In genomic region chr15:64559243-64559642, GRCh38 we compare ENCODE assay signal across 26 cellular contexts.
DNase-seq lines count a peak whose midpoint lies in the region; ATAC-seq and TF ChIP-seq lines count a peak whose summit lies in the region.
"Had no signal": no experiment of that assay in that cellular context is flagged by ENCODE, and none has a peak within 500 bp of the region (broad histone marks: within the 10 kb centered on the region; RNA-seq: fewer than 3 reads in every experiment).

No MANE protein-coding gene starts in this region.

- no peak overlapping the region for H2BK5ac ChIP-seq in mesendoderm (ENCODE audit: low read length)

- H3K9me3 Mint-ChIP-seq in activated naive CD4-positive, alpha-beta T cell treated with anti-CD3 and anti-CD28 coated beads, Interleukin-2, amount 50 U/mL, for 24 hours = no peaks in the 10 kb centered on the region
- H3K9me3 Mint-ChIP-seq: activated CD4-positive, alpha-beta memory T cell treated with anti-CD3 and anti-CD28 coated beads for 36 hours; activated naive CD8-positive, alpha-beta T cell treated with anti-CD3 and anti-CD28 coated beads, Interleukin-2, amount 10 ng/mL, durations not matched to agents 7 days and 5 days; stimulated activated naive B cell treated with anti-CD40 and anti-IgM and Interleukin-4, amounts not matched to agents 10 μg/mL and 1 μg/mL and 100 μg/mL, for 72 hours had no signal

- H3K9ac ChIP-seq in KMS-11 (no peak overlapping the region), mesendoderm (ENCODE audit: low read length) (no peak overlapping the region)

- no peak for ATAC-seq in GM18498 (IDR thresholded peaks at IDR 0.05; ENCODE audit: unreplicated experiment)
- no peak for ATAC-seq in HG02981 (IDR thresholded peaks at IDR 0.05; ENCODE audit: unreplicated experiment)
- ATAC-seq: activated CD4-positive, CD25-positive, alpha-beta regulatory T cell treated with anti-CD3 and anti-CD28 coated beads, Interleukin-2, amount 50 U/mL, for 24 hours; stimulated activated naive B cell treated with anti-CD40 and anti-IgM and Interleukin-4, amounts not matched to agents 10 μg/mL and 1 μg/mL and 100 μg/mL, for 72 hours; upper lobe of right lung had no signal

- H2BK15ac ChIP-seq in mesendoderm (replicated peaks; ENCODE audit: low read depth) = no peak overlapping the region

- H3K27me3 ChIP-seq in KMS-11 (ENCODE audit: insufficient read depth, low read depth) = no peaks in the 10 kb centered on the region
- H3K27me3 ChIP-seq in mesendoderm (ENCODE audit: insufficient read depth, low read length, poor library complexity) = no peaks in the 10 kb centered on the region
- H3K27me3 ChIP-seq: sigmoid colon, upper lobe of right lung had no signal

- no peak for DNase-seq in activated naive CD4-positive, alpha-beta T cell treated with Interleukin-2 at 50 U/mL for 16 hours
- peak; percentile 59 for DNase-seq in mesendoderm
- DNase-seq in superior temporal gyrus (ENCODE audit: extremely low spot score) = peak; percentile 4
- no peak for DNase-seq in NCI-H2081 (lab: John Stamatoyannopoulos, UW)
- DNase-seq: activated CD4-positive, alpha-beta memory T cell treated with anti-CD3 and anti-CD28 coated beads for 36 hours; activated naive CD8-positive, alpha-beta T cell treated with anti-CD3 and anti-CD28 coated beads, Interleukin-2, amount 10 ng/mL, durations not matched to agents 7 days and 5 days; central memory CD4-positive, alpha-beta T cell; left ventricle myocardium inferior; NCI-H1417 treated with DMSO at 0.1 percent for 48 hours; NCI-H2081 treated with DMSO at 0.1 percent for 48 hours; NCI-H2227 treated with DMSO at 0.1 percent for 48 hours; NCI-H526 treated with DMSO at 0.1 percent for 48 hours; NK-92 treated with Interleukin-12 subunit alpha and Interleukin-12 subunit beta, amount 100 ng/mL, for 24 hours; psoas muscle; sigmoid colon; stimulated activated CD4-positive, alpha-beta T cell treated with anti-CD3 and anti-CD28 coated beads, Interleukin-15, amount 100 ng/mL, for 24 hours; stimulated activated naive B cell treated with anti-CD40 and anti-IgM and Interleukin-4, amounts not matched to agents 10 μg/mL and 1 μg/mL and 100 μg/mL, for 72 hours; substantia nigra; T-helper 2 cell; upper lobe of right lung had no signal

- peaks cover 94% of the 10 kb centered on the region for H3K79me2 ChIP-seq in KMS-11 (ENCODE audit: insufficient read depth, low read depth)
- H3K79me2 ChIP-seq in mesendoderm (ENCODE audit: control insufficient read depth, insufficient read depth, low read length) = peaks cover 12% of the 10 kb centered on the region

- H3K36me3 Mint-ChIP-seq in activated naive CD4-positive, alpha-beta T cell treated with anti-CD3 and anti-CD28 coated beads, Interleukin-2, amount 50 U/mL, for 24 hours = peaks cover 9% of the 10 kb centered on the region

- H3K36me3 ChIP-seq in KMS-11 (ENCODE audit: insufficient read depth) (no peaks in the 10 kb centered on the region), mesendoderm (ENCODE audit: control insufficient read depth, insufficient read depth, low read length) (no peaks in the 10 kb centered on the region)
- H3K36me3 ChIP-seq: left ventricle myocardium inferior, sigmoid colon, upper lobe of right lung had no signal

- no peak overlapping the region for H2AK5ac ChIP-seq in mesendoderm (ENCODE audit: low read length)

- H4K8ac ChIP-seq in mesendoderm (ENCODE audit: low read depth, low read length) = no peak overlapping the region

- no peak overlapping the region for H3K56ac ChIP-seq in mesendoderm (ENCODE audit: low read length)

- no peak overlapping the region for H2AFZ ChIP-seq in KMS-11 (ENCODE audit: low read depth)

- H3K4ac ChIP-seq in mesendoderm (ENCODE audit: low read depth, low read length) = no peak overlapping the region

- H3K27me3 Mint-ChIP-seq in activated naive CD4-positive, alpha-beta T cell treated with anti-CD3 and anti-CD28 coated beads, Interleukin-2, amount 50 U/mL, for 24 hours = no peaks in the 10 kb centered on the region
- H3K27me3 Mint-ChIP-seq: activated CD4-positive, alpha-beta memory T cell treated with anti-CD3 and anti-CD28 coated beads for 36 hours; activated naive CD8-positive, alpha-beta T cell treated with anti-CD3 and anti-CD28 coated beads, Interleukin-2, amount 10 ng/mL, durations not matched to agents 7 days and 5 days; stimulated activated naive B cell treated with anti-CD40 and anti-IgM and Interleukin-4, amounts not matched to agents 10 μg/mL and 1 μg/mL and 100 μg/mL, for 72 hours had no signal

- H4K20me1 ChIP-seq in KMS-11 (ENCODE audit: insufficient read depth) = peaks cover 18% of the 10 kb centered on the region

- H3K23ac ChIP-seq in mesendoderm (ENCODE audit: low read length) = no peak overlapping the region

- H3K4me3 ChIP-seq in KMS-11 (IDR thresholded peaks at IDR 0.05; ENCODE audit: insufficient read depth, low read depth, low read length) (no peak overlapping the region), mesendoderm (ENCODE audit: low read length) (no peak overlapping the region)
- H3K4me3 ChIP-seq: left ventricle myocardium inferior, psoas muscle, sigmoid colon, SK-N-MC, upper lobe of right lung had no signal

- H2BK120ac ChIP-seq in mesendoderm (ENCODE audit: low read depth, low read length) = no peak overlapping the region

- no peak overlapping the region for H3K18ac ChIP-seq in mesendoderm (ENCODE audit: low read length)

- peaks cover 9% of the 10 kb centered on the region for H3K79me1 ChIP-seq in mesendoderm (ENCODE audit: low read length)

- H3K27ac Mint-ChIP-seq in activated naive CD4-positive, alpha-beta T cell treated with anti-CD3 and anti-CD28 coated beads, Interleukin-2, amount 50 U/mL, for 24 hours = peak overlapping the region; percentile 63
- H3K27ac Mint-ChIP-seq: activated CD4-positive, alpha-beta memory T cell treated with anti-CD3 and anti-CD28 coated beads for 36 hours; activated naive CD8-positive, alpha-beta T cell treated with anti-CD3 and anti-CD28 coated beads, Interleukin-2, amount 10 ng/mL, durations not matched to agents 7 days and 5 days had no signal

- peaks cover 64% of the 10 kb centered on the region for H3K4me1 Mint-ChIP-seq in activated naive CD4-positive, alpha-beta T cell treated with anti-CD3 and anti-CD28 coated beads, Interleukin-2, amount 50 U/mL, for 24 hours

- no peak for TF ChIP-seq CTCF in KMS-11 (conservative IDR thresholded peaks at IDR 0.05; ENCODE audit: low read depth, low read length)

- H3K4me1 ChIP-seq in KMS-11 (ENCODE audit: low read depth, poor library complexity, severe bottlenecking) = peaks cover 58% of the 10 kb centered on the region
- peaks cover 2% of the 10 kb centered on the region for H3K4me1 ChIP-seq in mesendoderm (ENCODE audit: control insufficient read depth, low read depth, low read length)

- peak overlapping the region; percentile 33; the same call in 1 of the 2 replicates for H3K4me2 ChIP-seq in KMS-11
- H3K4me2 ChIP-seq in mesendoderm (ENCODE audit: low read length) = no peak overlapping the region

- no CpG with 5 or more reads among the region's 2 CpGs for WGBS in mesendoderm (ENCODE audit: extremely low coverage, insufficient coverage, low lambda C conversion rate)

- H3K4me3 Mint-ChIP-seq in activated naive CD4-positive, alpha-beta T cell treated with anti-CD3 and anti-CD28 coated beads, Interleukin-2, amount 50 U/mL, for 24 hours = no peak overlapping the region
- H3K4me3 Mint-ChIP-seq: activated CD4-positive, alpha-beta memory T cell treated with anti-CD3 and anti-CD28 coated beads for 36 hours; activated naive CD8-positive, alpha-beta T cell treated with anti-CD3 and anti-CD28 coated beads, Interleukin-2, amount 10 ng/mL, durations not matched to agents 7 days and 5 days; stimulated activated naive B cell treated with anti-CD40 and anti-IgM and Interleukin-4, amounts not matched to agents 10 μg/mL and 1 μg/mL and 100 μg/mL, for 72 hours had no signal

- H4K5ac ChIP-seq in mesendoderm (ENCODE audit: low read length) = no peak overlapping the region

- H3K27ac ChIP-seq in KMS-11 (peak overlapping the region; percentile 24; the same call in 1 of the 2 replicates), mesendoderm (ENCODE audit: low read depth, low read length) (no peak overlapping the region)
- H3K27ac ChIP-seq: left ventricle myocardium inferior, psoas muscle, sigmoid colon, SK-N-MC, upper lobe of right lung had no signal

Comparison
In these comparisons a context has a peak if more than half of its experiments do, and no peak if none do; other contexts are left out.
1. DNase-seq: peak in mesendoderm (single experiment) and superior temporal gyrus (single experiment); none in activated naive CD4-positive, alpha-beta T cell treated with Interleukin-2 at 50 U/mL for 16 hours (single experiment) and NCI-H2081 (0 of 2).